In the genomic region with DNA sequence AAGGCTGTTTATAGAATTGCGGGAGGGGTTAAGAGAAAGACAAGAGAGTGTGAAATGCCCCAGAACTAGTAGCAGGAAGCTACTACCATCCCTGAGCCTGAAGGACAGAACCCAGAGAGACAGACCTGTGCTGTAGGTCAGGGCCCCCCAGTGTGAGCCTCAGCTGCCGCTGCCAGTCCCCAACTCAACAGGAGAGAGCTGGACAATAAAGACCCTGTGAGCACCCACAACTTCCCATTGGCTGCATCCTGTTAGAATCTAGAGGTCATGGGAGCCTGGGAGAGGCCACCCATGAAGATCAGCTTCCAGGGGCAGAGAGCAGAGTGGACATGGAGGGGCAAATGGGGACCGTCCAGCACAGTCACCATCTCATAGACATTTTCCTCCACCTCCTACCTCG, we compare ENCODE assay signal across 32 cellular contexts.
"Had no signal": no experiment of that assay in that cellular context is flagged by ENCODE, and none has a peak within 500 bp of the region (broad histone marks: within the 10 kb centered on the region; RNA-seq: fewer than 3 reads in every experiment).

No MANE protein-coding gene starts in this region.

- H3K27me3 Mint-ChIP-seq: activated B cell treated with CpG ODN at 0.5 μM for 24 hours; activated CD8-positive, alpha-beta T cell treated with anti-CD3 and anti-CD28 coated beads for 36 hours; activated naive CD8-positive, alpha-beta T cell treated with anti-CD3 and anti-CD28 coated beads for 36 hours had no signal

- H3K4me3 Mint-ChIP-seq: activated B cell treated with CpG ODN at 0.5 μM for 24 hours; activated CD4-positive, alpha-beta memory T cell treated with anti-CD3 and anti-CD28 coated beads for 36 hours; activated CD4-positive, alpha-beta T cell treated with anti-CD3 and anti-CD28 coated beads, Interleukin-2, amount 10 ng/mL, durations not matched to agents 24 days and 14 days; activated CD8-positive, alpha-beta T cell treated with anti-CD3 and anti-CD28 coated beads for 36 hours; activated naive CD4-positive, alpha-beta T cell treated with anti-CD3 and anti-CD28 coated beads for 36 hours; activated naive CD8-positive, alpha-beta T cell treated with anti-CD3 and anti-CD28 coated beads for 36 hours; activated T-cell treated with anti-CD3 and anti-CD28 coated beads, Interleukin-2, amount 50 U/mL, for 4 hours; activated T-cell treated with anti-CD3 and anti-CD28 coated beads, Interleukin-2, amount 50 U/mL, for 72 hours; activated T-helper 1 cell treated with anti-CD3 and anti-CD28 coated beads, Interleukin-12 subunit alpha, Interleukin-12 subunit beta, Interleukin-2, Interleukin-4 antibody, amounts not matched to agents 30 ng/mL and 10 ng/mL and 1 ng/mL, durations not matched to agents 14 hours and 24 hours and 36 hours; activated T-helper 17 cell treated with anti-CD3 and anti-CD28 coated beads, Interleukin-2, amount 50 U/mL, for 72 hours; brain; T-helper 1 cell treated with Interleukin-12 subunit alpha and Interleukin-12 subunit beta and Interleukin-4 antibody, amounts not matched to agents 30 μg/mL and 1 μg/mL, for 36 hours; T-helper 2 cell treated with Interferon-gamma antibody and Interleukin-4, amounts not matched to agents 5 μg/mL and 100 μg/mL, for 36 hours had no signal

- H3K4me1 Mint-ChIP-seq: activated B cell treated with CpG ODN at 0.5 μM for 24 hours; activated CD4-positive, alpha-beta T cell treated with anti-CD3 and anti-CD28 coated beads, Interleukin-2, amount 10 ng/mL, durations not matched to agents 24 days and 14 days; activated naive CD8-positive, alpha-beta T cell treated with anti-CD3 and anti-CD28 coated beads for 36 hours; activated T-helper 17 cell treated with anti-CD3 and anti-CD28 coated beads, Interleukin-2, amount 50 U/mL, for 72 hours had no signal

- H3K36me3 Mint-ChIP-seq: activated CD4-positive, alpha-beta memory T cell treated with anti-CD3 and anti-CD28 coated beads for 36 hours; activated naive CD4-positive, alpha-beta T cell treated with anti-CD3 and anti-CD28 coated beads, Interleukin-2, amount 50 U/mL, for 72 hours; activated naive CD8-positive, alpha-beta T cell treated with anti-CD3 and anti-CD28 coated beads for 36 hours; brain had no signal

- H3K9me3 Mint-ChIP-seq: activated B cell treated with CpG ODN at 0.5 μM for 24 hours; activated CD4-positive, alpha-beta memory T cell treated with anti-CD3 and anti-CD28 coated beads for 36 hours; activated CD4-positive, alpha-beta T cell treated with anti-CD3 and anti-CD28 coated beads, Interleukin-2, amount 10 ng/mL, durations not matched to agents 24 days and 14 days; activated CD8-positive, alpha-beta T cell treated with anti-CD3 and anti-CD28 coated beads for 36 hours; activated naive CD4-positive, alpha-beta T cell treated with anti-CD3 and anti-CD28 coated beads for 36 hours; activated naive CD4-positive, alpha-beta T cell treated with anti-CD3 and anti-CD28 coated beads, Interleukin-2, amount 50 U/mL, for 72 hours; activated naive CD8-positive, alpha-beta T cell treated with anti-CD3 and anti-CD28 coated beads for 36 hours; activated T-cell treated with anti-CD3 and anti-CD28 coated beads, Interleukin-2, amount 50 U/mL, for 4 hours; activated T-cell treated with anti-CD3 and anti-CD28 coated beads, Interleukin-2, amount 50 U/mL, for 72 hours; activated T-helper 1 cell treated with anti-CD3 and anti-CD28 coated beads, Interleukin-12 subunit alpha, Interleukin-12 subunit beta, Interleukin-2, Interleukin-4 antibody, amounts not matched to agents 30 ng/mL and 10 ng/mL and 1 ng/mL, durations not matched to agents 14 hours and 24 hours and 36 hours; activated T-helper 17 cell treated with anti-CD3 and anti-CD28 coated beads, Interleukin-2, amount 50 U/mL, for 72 hours; T-helper 1 cell treated with Interleukin-12 subunit alpha and Interleukin-12 subunit beta and Interleukin-4 antibody, amounts not matched to agents 30 μg/mL and 1 μg/mL, for 36 hours; T-helper 2 cell treated with Interferon-gamma antibody and Interleukin-4, amounts not matched to agents 5 μg/mL and 100 μg/mL, for 36 hours had no signal

- ATAC-seq: activated CD8-positive, alpha-beta T cell treated with anti-CD3 and anti-CD28 coated beads for 36 hours; activated naive CD4-positive, alpha-beta T cell treated with anti-CD3 and anti-CD28 coated beads, Interleukin-2, amount 50 U/mL, for 72 hours; activated T-cell treated with anti-CD3 and anti-CD28 coated beads, Interleukin-2, amount 50 U/mL, for 4 hours; activated T-cell treated with anti-CD3 and anti-CD28 coated beads, Interleukin-2, amount 50 U/mL, for 72 hours; activated T-helper 17 cell treated with anti-CD3 and anti-CD28 coated beads, Interleukin-2, amount 50 U/mL, for 72 hours had no signal

- H3K27ac Mint-ChIP-seq: activated B cell treated with CpG ODN at 0.5 μM for 24 hours; activated CD4-positive, alpha-beta memory T cell treated with anti-CD3 and anti-CD28 coated beads for 36 hours; activated CD4-positive, alpha-beta T cell treated with anti-CD3 and anti-CD28 coated beads, Interleukin-2, amount 10 ng/mL, durations not matched to agents 24 days and 14 days; activated CD8-positive, alpha-beta T cell treated with anti-CD3 and anti-CD28 coated beads for 36 hours; activated naive CD4-positive, alpha-beta T cell treated with anti-CD3 and anti-CD28 coated beads for 36 hours; activated naive CD4-positive, alpha-beta T cell treated with anti-CD3 and anti-CD28 coated beads, Interleukin-2, amount 50 U/mL, for 72 hours; activated naive CD8-positive, alpha-beta T cell treated with anti-CD3 and anti-CD28 coated beads for 36 hours; activated T-cell treated with anti-CD3 and anti-CD28 coated beads, Interleukin-2, amount 50 U/mL, for 72 hours; activated T-helper 1 cell treated with anti-CD3 and anti-CD28 coated beads, Interleukin-12 subunit alpha, Interleukin-12 subunit beta, Interleukin-2, Interleukin-4 antibody, amounts not matched to agents 30 ng/mL and 10 ng/mL and 1 ng/mL, durations not matched to agents 14 hours and 24 hours and 36 hours; activated T-helper 17 cell treated with anti-CD3 and anti-CD28 coated beads, Interleukin-2, amount 50 U/mL, for 72 hours; T-helper 1 cell treated with Interleukin-12 subunit alpha and Interleukin-12 subunit beta and Interleukin-4 antibody, amounts not matched to agents 30 μg/mL and 1 μg/mL, for 36 hours; T-helper 2 cell treated with Interferon-gamma antibody and Interleukin-4, amounts not matched to agents 5 μg/mL and 100 μg/mL, for 36 hours had no signal

- DNase-seq: activated B cell treated with CpG ODN at 0.5 μM for 24 hours; activated CD4-positive, alpha-beta memory T cell treated with anti-CD3 and anti-CD28 coated beads for 36 hours; activated CD4-positive, alpha-beta T cell treated with anti-CD3 and anti-CD28 coated beads for 4 hours; activated CD4-positive, alpha-beta T cell treated with anti-CD3 and anti-CD28 coated beads, Interleukin-2, amount 10 ng/mL, durations not matched to agents 24 days and 14 days; activated CD4-positive, alpha-beta T cell treated with anti-CD3 and anti-CD28 coated beads, Interleukin-2, amount 50 U/mL, for 1 hour; activated CD4-positive, alpha-beta T cell treated with anti-CD3 and anti-CD28 coated beads, Interleukin-2, amount 50 U/mL, for 4 hours; activated CD4-positive, CD25-positive, alpha-beta regulatory T cell treated with anti-CD3 and anti-CD28 coated beads, Interleukin-2, amount 50 U/mL, for 72 hours; activated CD8-positive, alpha-beta memory T cell treated with anti-CD3 and anti-CD28 coated beads, Interleukin-2, amount 50 U/mL, for 4 hours; activated CD8-positive, alpha-beta T cell treated with anti-CD3 and anti-CD28 coated beads for 36 hours; activated effector memory CD4-positive, alpha-beta T cell treated with anti-CD3 and anti-CD28 coated beads, Interleukin-2, amount 50 U/mL, for 16 hours; activated gamma-delta T cell treated with Interleukin-2 at 50 U/mL for 16 hours; activated naive CD4-positive, alpha-beta T cell; activated naive CD4-positive, alpha-beta T cell treated with anti-CD3 and anti-CD28 coated beads for 36 hours; activated naive CD4-positive, alpha-beta T cell treated with anti-CD3 and anti-CD28 coated beads, Interleukin-2, amount 50 U/mL, for 16 hours; activated naive CD8-positive, alpha-beta T cell treated with anti-CD3 and anti-CD28 coated beads for 36 hours; activated T-cell treated with anti-CD3 and anti-CD28 coated beads for 4 hours; activated T-cell treated with anti-CD3 and anti-CD28 coated beads, Interleukin-2, amount 50 U/mL, for 1 hour; activated T-cell treated with anti-CD3 and anti-CD28 coated beads, Interleukin-2, amount 50 U/mL, for 4 hours; activated T-cell treated with anti-CD3 and anti-CD28 coated beads, Interleukin-2, amount 50 U/mL, for 72 hours; adrenal gland; amniotic stem cell; aorta; central memory CD4-positive, alpha-beta T cell; T-helper 1 cell; T-helper 2 cell; T-helper 9 cell had no signal
